ENCODE assay signal across 10 cellular contexts in genomic region chr20:63639093-63639860, GRCh38. TPM values are rescaled to one million over a fixed set of nuclear protein-coding genes. Genes with fewer than 3 reads are reported as not detected.
DNase-seq lines count a peak whose midpoint lies in the region; ATAC-seq and TF ChIP-seq lines count a peak whose summit lies in the region.
"Had no signal": no experiment of that assay in that cellular context is flagged by ENCODE, and none has a peak within 500 bp of the region (broad histone marks: within the 10 kb centered on the region; RNA-seq: fewer than 3 reads in every experiment).

No MANE protein-coding gene starts in this region.

- H3K4me1 ChIP-seq in HAP-1 = peaks cover 5% of the 10 kb centered on the region; the same call in 1 of the 2 replicates
- H3K4me1 ChIP-seq: testis had no signal

- in situ Hi-C loops in HAP-1 (cut with MboI; ENCODE audit: low sequenced_read_pairs) = no loop called here

- no peaks in the 10 kb centered on the region for H3K27me3 ChIP-seq in HAP-1 (ENCODE audit: low read depth)
- H3K27me3 ChIP-seq: testis had no signal

- H3K27ac Mint-ChIP-seq in dendritic cell treated with granulocyte-macrophage colony-stimulating factor and Interleukin-4, amounts not matched to agents 40 ng/mL and 50 ng/mL, for 4 days = peak overlapping the region; percentile 84
- no peak overlapping the region for H3K27ac Mint-ChIP-seq in progenitor cell of endocrine pancreas

- H3K27me3 Mint-ChIP-seq in dendritic cell treated with granulocyte-macrophage colony-stimulating factor and Interleukin-4, amounts not matched to agents 40 ng/mL and 50 ng/mL, for 4 days = peaks cover 15% of the 10 kb centered on the region
- H3K27me3 Mint-ChIP-seq in progenitor cell of endocrine pancreas = no peaks in the 10 kb centered on the region

- no peaks in the 10 kb centered on the region for H3K9me3 ChIP-seq in HAP-1
- H3K9me3 ChIP-seq: testis had no signal

- H3K36me3 ChIP-seq in HAP-1 (replicated peaks) = no peaks in the 10 kb centered on the region

- H3K36me3 Mint-ChIP-seq in dendritic cell treated with granulocyte-macrophage colony-stimulating factor and Interleukin-4, amounts not matched to agents 40 ng/mL and 50 ng/mL, for 4 days (ENCODE audit: low read depth) = peaks cover 6% of the 10 kb centered on the region
- H3K36me3 Mint-ChIP-seq in progenitor cell of endocrine pancreas (ENCODE audit: insufficient read depth) = no peaks in the 10 kb centered on the region

- no peak for TF ChIP-seq CTCF in GM10266 (IDR thresholded peaks at IDR 0.05; ENCODE audit: control insufficient read depth, insufficient read depth, low read depth, missing control alignments)
- no peak for TF ChIP-seq CTCF in progenitor cell of endocrine pancreas (IDR thresholded peaks at IDR 0.05; ENCODE audit: unreplicated experiment)

- DNase-seq in GM10266 (ENCODE audit: extremely low spot score) = peak; percentile 61
- peak; percentile 51 for DNase-seq in activated CD4-positive, CD25-positive, alpha-beta regulatory T cell treated with anti-CD3 and anti-CD28 coated beads, Interleukin-2, amount 50 U/mL, for 16 hours (ENCODE audit: low read depth, low spot score)
- DNase-seq in stimulated activated CD4-positive, alpha-beta T cell treated with anti-CD3 and anti-CD28 coated beads, Interleukin-15, amount 100 ng/mL, for 1 hour (ENCODE audit: low read depth in 1 of 2, low spot score in 1 of 2) = peak; percentile 49 to 59
- no peak for DNase-seq in HAP-1 (ENCODE audit: low spot score in 2 of 2)
- no peak for DNase-seq in progenitor cell of endocrine pancreas (ENCODE audit: low spot score, unreplicated experiment)
- no peak for DNase-seq in HuH-7.5 (ENCODE audit: low spot score)
- DNase-seq: NCI-H446, testis had no signal

- H3K4me3 Mint-ChIP-seq in dendritic cell treated with granulocyte-macrophage colony-stimulating factor and Interleukin-4, amounts not matched to agents 40 ng/mL and 50 ng/mL, for 4 days = peak overlapping the region; percentile 80
- H3K4me3 Mint-ChIP-seq in progenitor cell of endocrine pancreas (ENCODE audit: low read depth) = no peak overlapping the region

- no peaks in the 10 kb centered on the region for H3K9me3 Mint-ChIP-seq in dendritic cell treated with granulocyte-macrophage colony-stimulating factor and Interleukin-4, amounts not matched to agents 40 ng/mL and 50 ng/mL, for 4 days
- H3K9me3 Mint-ChIP-seq in progenitor cell of endocrine pancreas (ENCODE audit: low read depth) = no peaks in the 10 kb centered on the region

- H3K4me1 Mint-ChIP-seq in dendritic cell treated with granulocyte-macrophage colony-stimulating factor and Interleukin-4, amounts not matched to agents 40 ng/mL and 50 ng/mL, for 4 days (ENCODE audit: low read depth) = peaks cover 41% of the 10 kb centered on the region
- peaks cover 2% of the 10 kb centered on the region for H3K4me1 Mint-ChIP-seq in progenitor cell of endocrine pancreas (ENCODE audit: low read depth)

- ATAC-seq in GM19455 (IDR thresholded peaks at IDR 0.05; ENCODE audit: unreplicated experiment) = no peak

- intact Hi-C loops in dendritic cell treated with granulocyte-macrophage colony-stimulating factor and Interleukin-4, amounts not matched to agents 40 ng/mL and 50 ng/mL, for 4 days (cut with micrococcal nuclease) = no loop called here

- H3K4me3 ChIP-seq in HAP-1 = no peak overlapping the region
- H3K4me3 ChIP-seq: testis had no signal

RNA-seq across cellular contexts. Expression of gene GMEB2, which starts 12.4 kb away (rescaled TPM):
- 15.1 and 15.2 TPM in 2 replicates for total RNA-seq in progenitor cell of endocrine pancreas

RNA-seq across cellular contexts. Expression of gene STMN3, which starts 13.9 kb away (rescaled TPM):
- 25.6 and 26.5 TPM in 2 replicates for total RNA-seq in progenitor cell of endocrine pancreas

RNA-seq across cellular contexts. Expression of gene RTEL1, which starts 18.8 kb away (rescaled TPM):
- 35.5 and 39.7 TPM in 2 replicates for total RNA-seq in progenitor cell of endocrine pancreas

RNA-seq across cellular contexts. Expression of gene TNFRSF6B, which starts 57.2 kb away (rescaled TPM):
- not detected in 2 replicates for total RNA-seq in progenitor cell of endocrine pancreas

Comparison
In these comparisons a context has a peak if more than half of its experiments do, and no peak if none do; other contexts are left out.
1. DNase-seq: peak in GM10266 (single experiment), activated CD4-positive, CD25-positive, alpha-beta regulatory T cell treated with anti-CD3 and anti-CD28 coated beads, Interleukin-2, amount 50 U/mL, for 16 hours (single experiment) and stimulated activated CD4-positive, alpha-beta T cell treated with anti-CD3 and anti-CD28 coated beads, Interleukin-15, amount 100 ng/mL, for 1 hour (2 of 2); none in HAP-1 (0 of 2), progenitor cell of endocrine pancreas (single experiment) and HuH-7.5 (single experiment).